8 cellular contexts compared by ENCODE assay signal in the genomic region with DNA sequence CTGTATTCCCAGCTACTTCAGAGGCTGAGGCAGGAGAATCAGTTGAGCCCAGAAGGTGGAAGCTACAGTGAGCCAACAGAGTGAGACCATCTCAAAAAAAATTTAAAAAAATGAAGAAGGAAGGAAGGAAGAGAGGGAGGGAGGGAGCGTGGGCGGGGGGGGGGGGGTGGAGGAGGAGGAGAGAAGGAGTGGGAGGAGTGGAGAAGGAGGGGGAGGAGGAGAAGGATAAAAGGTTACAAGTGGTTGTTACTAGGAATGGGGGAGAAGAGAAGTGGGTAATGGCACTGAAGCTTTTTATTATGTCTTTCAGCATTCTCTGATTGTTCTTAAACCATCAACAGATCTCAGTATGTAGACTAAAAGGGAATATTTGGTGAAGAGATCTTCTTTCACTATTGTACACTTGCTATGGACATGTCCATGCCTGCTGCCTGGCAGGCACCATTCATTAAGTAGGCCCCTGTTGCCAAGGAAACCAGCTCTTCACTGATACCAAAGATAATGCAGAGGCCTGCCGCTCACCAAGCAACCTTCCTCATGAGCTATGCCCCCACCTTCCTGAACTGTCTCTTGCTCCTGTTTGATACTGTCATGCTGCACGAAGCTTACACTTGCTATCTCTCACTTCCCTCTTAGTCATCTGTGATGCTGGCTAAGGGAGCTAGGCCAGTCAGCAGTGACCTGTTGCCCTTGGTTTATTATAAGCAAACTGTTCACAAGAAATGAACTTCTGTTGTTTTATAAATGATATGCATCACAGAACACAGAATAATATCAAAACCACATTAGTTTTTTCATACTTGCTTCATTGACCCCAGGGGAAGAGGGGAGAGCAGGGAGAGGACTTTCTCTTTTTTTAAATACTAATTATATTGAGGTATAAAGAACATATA. TPM values are rescaled to one million over a fixed set of nuclear protein-coding genes. Genes with fewer than 3 reads are reported as not detected.
DNase-seq lines count a peak whose midpoint lies in the region; ATAC-seq and TF ChIP-seq lines count a peak whose summit lies in the region.

No MANE protein-coding gene starts in this region.

- peak; percentile 99 for ATAC-seq in GM18511 (IDR thresholded peaks at IDR 0.05; ENCODE audit: unreplicated experiment)
- peak; percentile 99 for ATAC-seq in HG02852 (IDR thresholded peaks at IDR 0.05; ENCODE audit: unreplicated experiment)

- in situ Hi-C loops in ACHN (cut with HindIII; ENCODE audit: low pct_ligation_motif_present, low pct_unique_long_range_greater_than_20kb, low sequenced_read_pairs): no loop called here

- H3K4me3 ChIP-seq in choroid plexus epithelial cell (ENCODE audit: low read depth, low read length) (no peak overlapping the region), mesodermal cell (ENCODE audit: extremely low read depth, insufficient read depth, low read length, poor library complexity, severe bottlenecking) (no peak overlapping the region), ascending aorta (no peak overlapping the region)

- intact Hi-C loops in ascending aorta (cut with DNase I): no loop called here

- no peaks in the 10 kb centered on the region for H3K27me3 ChIP-seq in ascending aorta

- H3K36me3 ChIP-seq in mesodermal cell (ENCODE audit: control insufficient read depth, insufficient read depth, low read length): no peaks in the 10 kb centered on the region
- H3K36me3 ChIP-seq in ascending aorta: no peaks in the 10 kb centered on the region

- DNase-seq in ACHN (peak; percentile 54), NCI-H128 (lab: John Stamatoyannopoulos, UW; ENCODE audit: unreplicated experiment) (peak; percentile 92), SKM-1 (lab: John Stamatoyannopoulos, UW; ENCODE audit: unreplicated experiment) (peak; percentile 41), choroid plexus epithelial cell (ENCODE audit: low read depth) (peak; percentile 72), ascending aorta (ENCODE audit: low spot score in 2 of 2) (no peak)

- WGBS in mesodermal cell (ENCODE audit: insufficient coverage in 2 of 2), 2 experiments: 0 to 20% methylated on average over 1 to 2 of the region's 4 CpGs

- no peaks in the 10 kb centered on the region for H3K9me3 ChIP-seq in mesodermal cell (ENCODE audit: control insufficient read depth, low read length)
- no peaks in the 10 kb centered on the region for H3K9me3 ChIP-seq in ascending aorta

- H3K27ac ChIP-seq in mesodermal cell (ENCODE audit: low read depth, low read length, severe bottlenecking) (peak overlapping the region; percentile 62), ascending aorta (no peak overlapping the region)

- H3K4me1 ChIP-seq in mesodermal cell (ENCODE audit: control insufficient read depth, insufficient read depth, low read length, poor library complexity, severe bottlenecking): peaks cover 10% of the 10 kb centered on the region
- no peaks in the 10 kb centered on the region for H3K4me1 ChIP-seq in ascending aorta

- TF ChIP-seq CTCF in choroid plexus epithelial cell (conservative IDR thresholded peaks at IDR 0.05; ENCODE audit: low read depth, low read length) (no peak), ascending aorta (IDR thresholded peaks at IDR 0.05) (no peak)

RNA-seq across cellular contexts. Expression of gene EPM2AIP1, which starts 23.1 kb away (rescaled TPM):
- 11.2 TPM for polyA plus RNA-seq in mesodermal cell (2013, experiment 1 of 2)
- polyA plus RNA-seq in mesodermal cell (2013, experiment 2 of 2): 14.5 TPM
- total RNA-seq in ascending aorta: 1.9 TPM

RNA-seq across cellular contexts. Expression of gene MLH1, which starts 23.5 kb away (rescaled TPM):
- polyA plus RNA-seq in mesodermal cell (2013, experiment 1 of 2): 50.1 TPM
- 50.5 TPM for polyA plus RNA-seq in mesodermal cell (2013, experiment 2 of 2)
- 18.0 TPM for total RNA-seq in ascending aorta

RNA-seq across cellular contexts. Expression of gene TRANK1, which starts 24.9 kb away (rescaled TPM):
- polyA plus RNA-seq in mesodermal cell (2013, experiment 1 of 2): 6.8 TPM
- 5.4 TPM for polyA plus RNA-seq in mesodermal cell (2013, experiment 2 of 2)
- total RNA-seq in ascending aorta: 14.8 TPM

Comparison
In these comparisons a context has a peak if more than half of its experiments do, and no peak if none do; other contexts are left out.
1. DNase-seq: peak in ACHN (single experiment), NCI-H128 (single experiment), SKM-1 (single experiment) and choroid plexus epithelial cell (single experiment); none in ascending aorta (0 of 2).